ENCODE assay signal across 8 cellular contexts in the genomic region with DNA sequence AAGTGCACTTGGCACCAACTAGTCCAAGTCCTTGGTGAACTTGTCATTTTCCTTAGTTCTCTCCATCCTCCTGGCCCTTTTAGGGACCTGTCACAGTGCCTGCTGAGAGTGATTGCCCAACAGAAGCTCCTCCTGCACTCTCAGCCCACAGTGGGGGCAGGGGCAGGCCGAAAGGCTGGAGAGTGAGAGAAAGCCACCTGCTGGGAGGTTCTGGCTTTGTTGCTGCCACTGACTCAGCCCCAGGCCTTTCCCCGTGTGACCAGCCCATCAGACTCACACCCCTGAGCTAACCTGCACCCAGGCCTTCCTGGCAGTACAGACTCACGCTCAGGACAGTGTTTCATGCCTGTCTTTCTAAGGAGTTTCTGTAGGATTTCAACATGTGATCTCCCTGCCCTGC. TPM values are rescaled to one million over a fixed set of nuclear protein-coding genes. Genes with fewer than 3 reads are reported as not detected.
A peak's percentile ranks its signal among the peaks of the same experiment; 100 is the strongest.
DNase-seq lines count a peak whose midpoint lies in the region; ATAC-seq, FAIRE-seq and TF ChIP-seq lines count a peak whose summit lies in the region.

No MANE protein-coding gene starts in this region.

- no peaks in the 10 kb centered on the region for H3K9me3 ChIP-seq in H1 (ENCODE audit: insufficient read depth in 2 of 2, low read depth in 1 of 2, low read length in 1 of 2)

- H3K27me3 ChIP-seq in H1 (replicated peaks in 1 of 4; ENCODE audit: control insufficient read depth in 3 of 4, extremely low read depth in 1 of 4, insufficient read depth in 3 of 4, low read length in 3 of 4), result no peaks in the 10 kb centered on the region

- FAIRE-seq in H1 (lab: Jason Lieb, UNC), result peak; percentile 57

- H3K56ac ChIP-seq in H1 (replicated peaks; ENCODE audit: insufficient read length, low read depth, low read length), result no peak overlapping the region

- H4K5ac ChIP-seq in H1 (ENCODE audit: insufficient read length, low read depth, low read length), result no peak overlapping the region

- no peak overlapping the region for H3K4me3 ChIP-seq in H1 (ENCODE audit: extremely low read depth in 1 of 4, insufficient read depth in 2 of 4, low read depth in 3 of 4, low read length in 4 of 4)

- H3K27me3 Mint-ChIP-seq in neural crest cell (ENCODE audit: low read depth), result peaks cover 21% of the 10 kb centered on the region

- H3K23me2 ChIP-seq in H1 (ENCODE audit: low read depth, low read length), result no peaks in the 10 kb centered on the region

- H3K79me2 ChIP-seq in H1 (ENCODE audit: control insufficient read depth in 1 of 2, insufficient read depth in 2 of 2, low read length in 2 of 2), result no peaks in the 10 kb centered on the region

- no peak for TF ChIP-seq EP300 in H1 (IDR thresholded peaks at IDR 0.05; ENCODE audit: borderline replicate concordance in 1 of 2, low read depth in 2 of 2, low read length in 2 of 2)

- H2BK5ac ChIP-seq in H1 (ENCODE audit: low read depth, low read length), result no peak overlapping the region

- H3K4me3 Mint-ChIP-seq in neural crest cell, result no peak overlapping the region

- H2BK20ac ChIP-seq in H1 (ENCODE audit: low read length), result no peak overlapping the region

- TF ChIP-seq CTCF in GM12874 (IDR thresholded peaks at IDR 0.05; ENCODE audit: insufficient read depth, low read depth, low read length), result 0 out of 2 replicates have a peak, but pooled peaks have one; percentile 16
- TF ChIP-seq CTCF in H1 (IDR thresholded peaks at IDR 0.05; ENCODE audit: control extremely low read depth in 1 of 3, insufficient read depth in 1 of 3, low read depth in 1 of 3, low read length in 3 of 3), result no peak
- peak; percentile 28 for TF ChIP-seq CTCF in neural crest cell (conservative IDR thresholded peaks at IDR 0.05)

- no peak overlapping the region for H2BK15ac ChIP-seq in H1 (ENCODE audit: low read length)

- H4K8ac ChIP-seq in H1 (ENCODE audit: extremely low read depth, insufficient read depth, low read length), result no peak overlapping the region

- no peak overlapping the region for H3K4ac ChIP-seq in H1 (replicated peaks; ENCODE audit: insufficient read length, low read depth, low read length)

- no peak overlapping the region for H3K27ac Mint-ChIP-seq in neural crest cell (ENCODE audit: unreplicated experiment)

- 26% methylated on average over 3 of the region's 3 CpGs; no CpG with 5 or more reads in 1 of the 2 experiments for WGBS in H1 (ENCODE audit: extremely low coverage in 1 of 2, insufficient coverage in 1 of 2, insufficient read length in 1 of 2, insufficient replicate concordance in 2 of 2, low coverage in 1 of 2, low lambda C conversion rate in 2 of 2, missing lambda C conversion rate in 1 of 2), 2 experiments

- H3K36me3 Mint-ChIP-seq in neural crest cell (ENCODE audit: low read depth), result no peaks in the 10 kb centered on the region

- DNase-seq in NCI-H146 treated with DMSO at 0.1 percent for 48 hours (lab: John Stamatoyannopoulos, UW; ENCODE audit: unreplicated experiment) (peak; percentile 2), H1 (ENCODE audit: low read depth in 1 of 2, low spot score in 2 of 2) (peak; percentile 38 to 66), neural crest cell (ENCODE audit: low read depth, low spot score) (no peak), NCI-H1694 (lab: John Stamatoyannopoulos, UW) (no peak)
- DNase-seq in activated naive CD4-positive, alpha-beta T cell treated with Interleukin-2 at 50 U/mL for 16 hours, result no peak

- H2AK5ac ChIP-seq in H1 (ENCODE audit: low read depth, low read length), result no peak overlapping the region

- no peaks in the 10 kb centered on the region for H3K79me1 ChIP-seq in H1 (ENCODE audit: low read depth, low read length)

- peak in 1 of 2 experiments; percentile 25; a peak in 1 of 4 replicates for TF ChIP-seq RAD21 in H1 (IDR thresholded peaks at IDR 0.05 in 1 of 2, conservative IDR thresholded peaks at IDR 0.05 in 1 of 2; ENCODE audit: low read depth in 2 of 2, low read length in 2 of 2)

- H2BK120ac ChIP-seq in H1 (replicated peaks; ENCODE audit: low read depth, low read length), result no peak overlapping the region

- POLR2A ChIA-PET in H1 (lab: Charles Lee; ENCODE audit: partially characterized antibody), result interaction anchor here (0.8 to 1.6 kb wide), 5 partner anchors 9 to 94 kb away, joined by 3 to 4 read pairs (median 3); no protein-coding TSS in a partner anchor

- no peak overlapping the region for H3K9ac ChIP-seq in H1 (replicated peaks in 1 of 4; ENCODE audit: extremely low read depth in 1 of 4, low read depth in 3 of 4, low read length in 3 of 4)

- peaks cover 18% of the 10 kb centered on the region for H3K4me1 Mint-ChIP-seq in neural crest cell

- no peaks in the 10 kb centered on the region for H3K36me3 ChIP-seq in H1 (ENCODE audit: control insufficient read depth in 2 of 4, insufficient read depth in 4 of 4, low read length in 3 of 4)

- no peak overlapping the region for H3K23ac ChIP-seq in H1 (ENCODE audit: insufficient read length)

- H3K4me1 ChIP-seq in H1 (replicated peaks in 1 of 4; ENCODE audit: control insufficient read depth in 3 of 4, insufficient read depth in 4 of 4, low read length in 3 of 4), result peaks cover 3 to 9% (median 7%) of the 10 kb centered on the region in 4 experiments; a peak in 6 of 7 replicates

- TF ChIP-seq POLR2A in H1 (IDR thresholded peaks at IDR 0.05; ENCODE audit: control extremely low read depth in 1 of 2, low read depth in 2 of 2, low read length in 2 of 2), result no peak

- H2BK12ac ChIP-seq in H1 (ENCODE audit: low read depth, low read length), result 0 out of 2 replicates have a peak overlapping the region, but pooled peaks have one; percentile 7

- no peak overlapping the region for H3K18ac ChIP-seq in H1 (ENCODE audit: extremely low read depth, low read length)

- H3K14ac ChIP-seq in H1 (ENCODE audit: insufficient read length), result no peak overlapping the region

- no peak for ATAC-seq in GM19455 (IDR thresholded peaks at IDR 0.05; ENCODE audit: unreplicated experiment)
- ATAC-seq in GM18873 (IDR thresholded peaks at IDR 0.05; ENCODE audit: low FRiP score, unreplicated experiment), result no peak

- H4K91ac ChIP-seq in H1 (replicated peaks; ENCODE audit: insufficient read length, low read length), result no peak overlapping the region

- no peaks in the 10 kb centered on the region for H4K20me1 ChIP-seq in H1 (replicated peaks in 1 of 2; ENCODE audit: control insufficient read depth in 1 of 2, insufficient read depth in 2 of 2, low read length in 2 of 2)

- CTCF ChIA-PET in H1 (lab: Charles Lee; ENCODE audit: partially characterized antibody), result interaction anchor here (0.8 to 35.1 kb wide), 7 partner anchors 10 to 239 kb away, joined by 3 to 828 read pairs (median 3); a partner anchor contains a TSS

- 0 out of 2 replicates have a peak overlapping the region, but pooled peaks have one; percentile 48 for H2AFZ ChIP-seq in H1 (ENCODE audit: low read length)

- no peak overlapping the region for H3K27ac ChIP-seq in H1 (ENCODE audit: low read depth, low read length)

- H3K9me3 Mint-ChIP-seq in neural crest cell, result no peaks in the 10 kb centered on the region

- H3K4me2 ChIP-seq in H1 (ENCODE audit: insufficient read depth in 1 of 2, low read depth in 2 of 2, low read length in 2 of 2), result peak overlapping the region; percentile 4 to 44; a peak in 2 of 4 replicates

TF ChIP-seq in H1, 55 proteins besides CTCF, POLR2A, EP300 and RAD21 (continues in another document):
- TF ChIP-seq BACH1 (IDR thresholded peaks at IDR 0.05; ENCODE audit: low read length) (peak; percentile 61), RBBP5 (IDR thresholded peaks at IDR 0.05; ENCODE audit: borderline replicate concordance, low read depth, low read length) (peak; percentile 58; the same call in 1 of the 2 replicates), BRCA1 (IDR thresholded peaks at IDR 0.05; ENCODE audit: low read depth, low read length) (no peak)

RNA-seq across cellular contexts. Expression of a gene that starts 17.1 kb away (rescaled TPM):
- not detected in 2 replicates for total RNA-seq in H1 (2021; fragmentation: NEBNext Ultra II Directional; extraction: Animal tissue kit (Norgen Biotek cat#: 25700))
- 0.12 and 0.20 TPM in 2 replicates for polyA plus RNA-seq in H1 (2011; rRNA removed)
- polyA plus RNA-seq in H1 (2011; cell fraction: cytosol; rRNA removed), result not detected
- polyA plus RNA-seq in H1 (2011; cell fraction: nucleus; rRNA removed), result 0.24 TPM
- polyA plus RNA-seq in H1 (2012, experiment 1 of 2), result 0.13 TPM in 1 of 4 replicates, not detected in the others
- not detected for polyA plus RNA-seq in H1 (2012, experiment 2 of 2)
- not detected for polyA plus RNA-seq in H1 (2013, experiment 1 of 2)
- polyA plus RNA-seq in H1 (2013, experiment 2 of 2), result not detected
- 0.25 TPM in 1 of 2 replicates, not detected in the other for polyA minus RNA-seq in H1 (2011; rRNA and poly(A)+ RNA removed)
- not detected for polyA minus RNA-seq in H1 (2011; cell fraction: cytosol; rRNA and poly(A)+ RNA removed)
- not detected for polyA minus RNA-seq in H1 (2011; cell fraction: nucleus; rRNA and poly(A)+ RNA removed)
- total RNA-seq in neural crest cell, result not detected in 2 replicates

RNA-seq across cellular contexts. Expression of a gene that starts 26.3 kb away (rescaled TPM):
- 84.4 and 91.9 TPM in 2 replicates for total RNA-seq in H1 (2021; fragmentation: NEBNext Ultra II Directional; extraction: Animal tissue kit (Norgen Biotek cat#: 25700))
- polyA plus RNA-seq in H1 (2011; rRNA removed), result 177 and 297 TPM in 2 replicates
- 184 TPM for polyA plus RNA-seq in H1 (2011; cell fraction: cytosol; rRNA removed)
- 93.7 TPM for polyA plus RNA-seq in H1 (2011; cell fraction: nucleus; rRNA removed)
- polyA plus RNA-seq in H1 (2012, experiment 1 of 2), result 116 to 164 TPM (median 142 TPM) in 4 replicates
- 67.4 TPM for polyA plus RNA-seq in H1 (2012, experiment 2 of 2)
- 117 TPM for polyA plus RNA-seq in H1 (2013, experiment 1 of 2)
- polyA plus RNA-seq in H1 (2013, experiment 2 of 2), result 125 TPM
- polyA minus RNA-seq in H1 (2011; rRNA and poly(A)+ RNA removed), result 57.6 and 83.0 TPM in 2 replicates
- polyA minus RNA-seq in H1 (2011; cell fraction: cytosol; rRNA and poly(A)+ RNA removed), result 33.0 TPM
- polyA minus RNA-seq in H1 (2011; cell fraction: nucleus; rRNA and poly(A)+ RNA removed), result 29.9 TPM
- 116 and 128 TPM in 2 replicates for total RNA-seq in neural crest cell

RNA-seq across cellular contexts. Expression of a gene that starts 43.0 kb away (rescaled TPM):
- 0.33 and 0.43 TPM in 2 replicates for total RNA-seq in H1 (2021; fragmentation: NEBNext Ultra II Directional; extraction: Animal tissue kit (Norgen Biotek cat#: 25700))
- 0.20 and 0.30 TPM in 2 replicates for polyA plus RNA-seq in H1 (2011; rRNA removed)
- 0.21 TPM for polyA plus RNA-seq in H1 (2011; cell fraction: cytosol; rRNA removed)
- polyA plus RNA-seq in H1 (2011; cell fraction: nucleus; rRNA removed), result 0.13 TPM
- polyA plus RNA-seq in H1 (2012, experiment 1 of 2), result 0.26 to 0.43 TPM (median 0.33 TPM) in 4 replicates
- 0.20 TPM for polyA plus RNA-seq in H1 (2012, experiment 2 of 2)
- polyA plus RNA-seq in H1 (2013, experiment 1 of 2), result 0.39 TPM
- 0.59 TPM for polyA plus RNA-seq in H1 (2013, experiment 2 of 2)
- polyA minus RNA-seq in H1 (2011; rRNA and poly(A)+ RNA removed), result 0.22 and 0.44 TPM in 2 replicates
- polyA minus RNA-seq in H1 (2011; cell fraction: cytosol; rRNA and poly(A)+ RNA removed), result not detected
- 1.5 TPM for polyA minus RNA-seq in H1 (2011; cell fraction: nucleus; rRNA and poly(A)+ RNA removed)
- total RNA-seq in neural crest cell, result 0.96 and 1.8 TPM in 2 replicates

Comparison
In these comparisons a context has a peak if more than half of its experiments do, and no peak if none do; other contexts are left out.
1. CTCF ChIP-seq: peak in GM12874 (single experiment) and neural crest cell (single experiment); none in H1 (0 of 3).
2. DNase-seq: peak in NCI-H146 treated with DMSO at 0.1 percent for 48 hours (single experiment) and H1 (2 of 2); none in neural crest cell (single experiment), NCI-H1694 (single experiment) and activated naive CD4-positive, alpha-beta T cell treated with Interleukin-2 at 50 U/mL for 16 hours (single experiment).